In the genomic region with DNA sequence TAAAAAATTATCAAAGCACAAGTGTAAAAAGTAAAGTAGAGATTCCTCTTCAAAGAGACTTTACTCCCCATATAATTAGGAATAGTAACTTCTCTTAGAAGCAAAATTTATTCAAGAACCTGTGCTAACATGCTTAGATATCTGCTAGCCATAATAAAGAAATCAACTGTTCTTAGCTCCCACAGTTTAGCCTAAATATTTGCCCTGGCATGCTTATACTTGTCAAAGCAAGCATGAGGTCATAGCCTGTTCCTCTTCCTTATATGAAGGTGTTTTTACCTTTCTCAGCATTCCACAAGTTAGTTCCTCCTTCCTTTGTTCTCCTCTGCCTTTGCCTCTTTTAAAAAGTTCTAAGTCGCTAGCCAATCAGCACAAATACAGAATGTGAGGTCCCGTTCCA, we compare ENCODE assay signal across 27 cellular contexts. TPM values are rescaled to one million over a fixed set of nuclear protein-coding genes. Genes with fewer than 3 reads are reported as not detected.
DNase-seq lines count a peak whose midpoint lies in the region; ATAC-seq and TF ChIP-seq lines count a peak whose summit lies in the region.
"Had no signal": no experiment of that assay in that cellular context is flagged by ENCODE, and none has a peak within 500 bp of the region (broad histone marks: within the 10 kb centered on the region; RNA-seq: fewer than 3 reads in every experiment).

No MANE protein-coding gene starts in this region.

- no peaks in the 10 kb centered on the region for H3K27me3 Mint-ChIP-seq in progenitor cell of endocrine pancreas

- 56% methylated on average over 2 of the region's 2 CpGs for WGBS in prostate gland

- H3K4me3 ChIP-seq in HEK293 (ENCODE audit: low read depth, low read length) (no peak overlapping the region), breast epithelium (no peak overlapping the region), prostate gland (no peak overlapping the region)
- H3K4me3 ChIP-seq: SK-N-MC had no signal

- H3K4me3 Mint-ChIP-seq in progenitor cell of endocrine pancreas (ENCODE audit: low read depth) = no peak overlapping the region
- H3K4me3 Mint-ChIP-seq: CD8-positive, alpha-beta memory T cell; HFFc6 had no signal

- intact Hi-C loops in breast epithelium (cut with DNase I; ENCODE audit: low total_unique reads) (no loop called here), prostate gland (cut with DNase I) (no loop called here), left cardiac atrium (cut with DNase I) (no loop called here)

- H3K4me1 Mint-ChIP-seq in progenitor cell of endocrine pancreas (ENCODE audit: low read depth) = no peaks in the 10 kb centered on the region
- H3K4me1 Mint-ChIP-seq: CD8-positive, alpha-beta memory T cell had no signal

- CTCF ChIA-PET in HEK293 (lab: Yijun Ruan, JAX) = interaction anchor here (0.7 to 1.0 kb wide), 2 partner anchors 16 to 24 kb away, joined by 3 read pairs; no protein-coding TSS in a partner anchor

- no peaks in the 10 kb centered on the region for H3K27me3 ChIP-seq in breast epithelium
- no peaks in the 10 kb centered on the region for H3K27me3 ChIP-seq in prostate gland (replicated peaks; ENCODE audit: insufficient read depth)

- DNase-seq in breast epithelium (ENCODE audit: low spot score in 2 of 2) (no peak), prostate gland (ENCODE audit: low spot score) (peak; percentile 45), progenitor cell of endocrine pancreas (ENCODE audit: low spot score, unreplicated experiment) (no peak), NCI-H1930 (lab: John Stamatoyannopoulos, UW) (no peak), left cardiac atrium (no peak), GM13976 (ENCODE audit: low spot score) (no peak)
- DNase-seq: AML-193; C1 segment of cervical spinal cord; Calu3; CD8-positive, alpha-beta memory T cell; EL; GF-D8; HFFc6; KBM-7; NCI-H1694; NCI-H2081 treated with DMSO at 0.1 percent for 48 hours; NCI-H2171 treated with DMSO at 0.1 percent for 48 hours; NCI-H446; NCI-H526; OCI-M1; SHP77 treated with DMSO at 0.1 percent for 48 hours; SW 1271 had no signal

- TF ChIP-seq CTCF in HEK293 (tag by site-specific recombination; IDR thresholded peaks at IDR 0.05) (no peak), breast epithelium (IDR thresholded peaks at IDR 0.05) (no peak), prostate gland (IDR thresholded peaks at IDR 0.05) (no peak), progenitor cell of endocrine pancreas (IDR thresholded peaks at IDR 0.05; ENCODE audit: unreplicated experiment) (no peak), GM13976 (IDR thresholded peaks at IDR 0.05; ENCODE audit: borderline replicate concordance, control extremely low read depth, extremely low read depth, insufficient read depth, missing control alignments) (no peak)

- in situ Hi-C loops in GM13976 (cut with MboI; ENCODE audit: low sequenced_read_pairs, unreplicated experiment) = no loop called here

- H3K27ac Mint-ChIP-seq in progenitor cell of endocrine pancreas = no peak overlapping the region
- H3K27ac Mint-ChIP-seq: HFFc6 had no signal

- peaks cover 19% of the 10 kb centered on the region for H3K36me3 Mint-ChIP-seq in progenitor cell of endocrine pancreas (ENCODE audit: insufficient read depth)

- no peaks in the 10 kb centered on the region for H3K36me3 ChIP-seq in HEK293 (ENCODE audit: control insufficient read depth in 2 of 2, insufficient read depth in 1 of 2, low read length in 2 of 2)
- H3K36me3 ChIP-seq in breast epithelium = no peaks in the 10 kb centered on the region
- H3K36me3 ChIP-seq in prostate gland = no peaks in the 10 kb centered on the region

- no peaks in the 10 kb centered on the region for H3K4me1 ChIP-seq in HEK293 (ENCODE audit: control insufficient read depth, insufficient read depth, low read length)
- no peaks in the 10 kb centered on the region for H3K4me1 ChIP-seq in breast epithelium
- H3K4me1 ChIP-seq in prostate gland (replicated peaks) = no peaks in the 10 kb centered on the region

- peak; percentile 79 for ATAC-seq in esophagus mucosa
- no peak for ATAC-seq in left cardiac atrium

- no peaks in the 10 kb centered on the region for H3K9me3 Mint-ChIP-seq in progenitor cell of endocrine pancreas (ENCODE audit: low read depth)
- H3K9me3 Mint-ChIP-seq: HFFc6 had no signal

- H3K27ac ChIP-seq in HEK293 (ENCODE audit: extremely low read depth, low read depth, low read length) (no peak overlapping the region), breast epithelium (peak overlapping the region; percentile 27 to 76), prostate gland (peak overlapping the region; percentile 42 to 50)
- H3K27ac ChIP-seq: HL-60, SK-N-MC had no signal

- no peaks in the 10 kb centered on the region for H3K9me3 ChIP-seq in HEK293 (ENCODE audit: control insufficient read depth, insufficient read depth, low read depth, low read length)
- peaks cover 0 to 5% of the 10 kb centered on the region in 2 donors for H3K9me3 ChIP-seq in breast epithelium
- H3K9me3 ChIP-seq in prostate gland = no peaks in the 10 kb centered on the region

- TF ChIP-seq POLR2A in breast epithelium (IDR thresholded peaks at IDR 0.05) (no peak), prostate gland (IDR thresholded peaks at IDR 0.05) (no peak)

- POLR2A ChIA-PET in HEK293 (lab: Yijun Ruan, JAX) = no interaction called here

TF ChIP-seq in HEK293, 187 proteins besides CTCF, POLR2A, EP300 and RAD21:
- TF ChIP-seq ZNF341 (tag by site-specific recombination; IDR thresholded peaks at IDR 0.05; ENCODE audit: low read depth) (no peak), SCRT2 (tag by site-specific recombination; IDR thresholded peaks at IDR 0.05) (peak; percentile 41; the same call in 1 of the 2 replicates)

RNA-seq across cellular contexts. Expression of gene RIC3, which starts 30.3 kb away (rescaled TPM):
- total RNA-seq in breast epithelium (10 to 100 TPM in 2 of 3 donors, 1 to 10 TPM in 1; 4.5 to 48.0 (median 24.3) TPM), esophagus mucosa (4.7 TPM), prostate gland (10 to 100 TPM; 25.0 to 27.3 TPM), progenitor cell of endocrine pancreas (23.1 and 23.4 TPM in 2 replicates), left cardiac atrium (10 to 100 TPM; 12.5 to 13.8 TPM)
- total RNA-seq: HFFc6, HT1080 had no signal

RNA-seq across cellular contexts. Expression of gene TUB, which starts 57.5 kb away (rescaled TPM):
- total RNA-seq in breast epithelium = 10 to 100 TPM in 2 of 3 donors, 1 to 10 TPM in 1; 6.3 to 17.7 (median 11.2) TPM
- total RNA-seq in esophagus mucosa = 1.00 TPM
- 10 to 100 TPM in 1 of 2 donors, 1 to 10 TPM in 1; 9.2 to 14.5 TPM for total RNA-seq in prostate gland
- 14.9 and 16.3 TPM in 2 replicates for total RNA-seq in progenitor cell of endocrine pancreas
- 10 to 100 TPM; 11.6 to 13.1 TPM for total RNA-seq in left cardiac atrium
